36 cellular contexts compared by ENCODE assay signal in the genomic region with DNA sequence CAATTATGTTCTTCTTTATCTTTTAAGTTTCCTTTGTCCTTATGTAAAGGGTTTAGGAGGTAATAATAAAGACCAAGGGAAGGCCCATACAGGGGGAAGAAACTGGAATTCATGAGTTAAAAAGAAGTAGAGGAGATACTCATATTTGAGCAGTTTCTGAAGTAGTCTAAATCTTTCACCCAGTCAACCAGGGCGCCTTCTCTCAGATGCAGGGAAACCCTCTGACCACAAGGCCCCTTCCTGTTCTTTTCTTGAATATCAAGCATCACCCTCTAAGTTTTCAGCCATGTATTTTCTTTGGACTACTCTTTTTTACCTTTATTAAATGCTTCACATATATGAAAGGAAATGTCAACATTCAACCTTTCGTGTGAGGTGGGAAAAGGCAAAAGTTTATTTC.
"Had no signal": no experiment of that assay in that cellular context is flagged by ENCODE, and none has a peak within 500 bp of the region (broad histone marks: within the 10 kb centered on the region; RNA-seq: fewer than 3 reads in every experiment).

No MANE protein-coding gene starts in this region.

- H3K4me1 ChIP-seq: prostate gland had no signal

- DNase-seq: activated CD4-positive, alpha-beta T cell treated with anti-CD3 and anti-CD28 coated beads for 48 hours; activated CD4-positive, alpha-beta T cell treated with anti-CD3 and anti-CD28 coated beads, Interleukin-2, amount 50 U/mL, for 48 hours; activated gamma-delta T cell treated with Interleukin-2 at 50 U/mL for 16 hours; activated naive CD4-positive, alpha-beta T cell treated with anti-CD3 and anti-CD28 coated beads, Interleukin-2, amount 50 U/mL, for 16 hours; activated T-cell treated with anti-CD3 and anti-CD28 coated beads, Interleukin-2, amount 50 U/mL, for 4 hours; anterior cingulate cortex; dermis blood vessel endothelial cell; effector CD4-positive, alpha-beta T cell; esophagus squamous epithelium; left cardiac atrium; left ventricle myocardium superior; naive B cell; nephron progenitor cell; ovary; retina; stimulated activated CD4-positive, alpha-beta T cell treated with anti-CD3 and anti-CD28 coated beads, Interleukin-12 subunit alpha, Interleukin-12 subunit beta, amount 100 ng/mL, for 4 hours; stimulated activated CD4-positive, alpha-beta T cell treated with anti-CD3 and anti-CD28 coated beads, Interleukin-4, amount 100 ng/mL, for 1 hour; stimulated activated naive CD8-positive, alpha-beta T cell treated with anti-CD3 and anti-CD28 coated beads, Interleukin-15, Interleukin-2, amounts not matched to agents 100 U/mL and 50 U/mL, for 24 hours; T-helper 17 cell; T1000; trophoblast cell; WERI-Rb-1 had no signal

- H3K4me3 ChIP-seq: esophagus squamous epithelium, ovary, prostate gland, skin epidermis, thoracic aorta had no signal

- H3K9me3 ChIP-seq: esophagus squamous epithelium, neutrophil, ovary, prostate gland, thoracic aorta had no signal

- ATAC-seq: activated CD4-positive, CD25-positive, alpha-beta regulatory T cell treated with anti-CD3 and anti-CD28 coated beads, Interleukin-2, amount 50 U/mL, for 24 hours; activated T-cell treated with anti-CD3 and anti-CD28 coated beads, Interleukin-2, amount 50 U/mL, for 4 hours; activated T-helper 17 cell treated with anti-CD3 and anti-CD28 coated beads, Interleukin-2, amount 50 U/mL, for 72 hours; left cardiac atrium; left ventricle myocardium superior; sciatic nerve; stimulated activated naive CD8-positive, alpha-beta T cell treated with anti-CD3 and anti-CD28 coated beads, Interleukin-15, Interleukin-2, amounts not matched to agents 100 U/mL and 50 U/mL, for 24 hours; T-helper 17 cell had no signal

- H3K27ac ChIP-seq: epithelial cell of prostate, neutrophil, ovary, prostate gland, skin epidermis, WERI-Rb-1 had no signal

- FAIRE-seq: bronchial epithelial cell, colon, endometrium, frontal cortex, islet of Langerhans, urothelium cell line had no signal

- H3K36me3 ChIP-seq: esophagus squamous epithelium, neutrophil, ovary, prostate gland, thoracic aorta, WERI-Rb-1 had no signal

- H3K27me3 ChIP-seq: neutrophil, ovary had no signal
